In genomic region chr11:10600570-10601248, GRCh38 we compare ENCODE assay signal across 1 cellular context.
TF ChIP-seq lines count a peak whose summit lies in the region.

No MANE protein-coding gene starts in this region.

TF ChIP-seq in IMR-90, 13 proteins besides CTCF, POLR2A, EP300 and RAD21 (continued from another document):
- TF ChIP-seq ELK1 (IDR thresholded peaks at IDR 0.05; ENCODE audit: borderline replicate concordance, low read depth, low read length) (no peak), SMC3 (IDR thresholded peaks at IDR 0.05; ENCODE audit: low read depth, low read length) (no peak), NFE2L2 (IDR thresholded peaks at IDR 0.05; ENCODE audit: low read depth, low read length) (no peak), USF2 (IDR thresholded peaks at IDR 0.05; ENCODE audit: low read depth, low read length) (no peak), CEBPB (IDR thresholded peaks at IDR 0.05; ENCODE audit: low read depth, low read length) (no peak), CHD1 (IDR thresholded peaks at IDR 0.05; ENCODE audit: low read depth, low read length) (no peak)
TF ChIP-seq in IMR-90: peak in this region for 0.
